Comparison of ENCODE assay signal across 8 cellular contexts in genomic region chr6:154247119-154247814, GRCh38.
DNase-seq lines count a peak whose midpoint lies in the region; ATAC-seq lines count a peak whose summit lies in the region.

No MANE protein-coding gene starts in this region.

- no peaks in the 10 kb centered on the region for H3K27me3 ChIP-seq in iPS-15b (ENCODE audit: control insufficient read depth, insufficient read depth, low read length)
- H3K27me3 ChIP-seq in thymus (ENCODE audit: control insufficient read depth, insufficient read depth), result no peaks in the 10 kb centered on the region

- peak; percentile 36 for ATAC-seq in HG03108 (IDR thresholded peaks at IDR 0.05; ENCODE audit: unreplicated experiment)
- ATAC-seq in left colon, result no peak

- DNase-seq in stimulated activated CD4-positive, alpha-beta T cell treated with anti-CD3 and anti-CD28 coated beads, Interleukin-4, amount 100 ng/mL, for 24 hours, result peak; percentile 55
- no peak for DNase-seq in stimulated activated CD4-positive, alpha-beta T cell treated with anti-CD3 and anti-CD28 coated beads, Interleukin-4, amount 100 ng/mL, for 1 hour
- peak; percentile 79 for DNase-seq in SKM-1 treated with dmso at 0.1 percent for 144 hours (lab: John Stamatoyannopoulos, UW; ENCODE audit: unreplicated experiment)
- DNase-seq in left colon, result no peak
- no peak for DNase-seq in inferior parietal cortex (ENCODE audit: extremely low spot score)

- intact Hi-C loops in left colon (cut with DNase I, micrococcal nuclease), result no loop called here

- H3K9me3 ChIP-seq in iPS-15b (ENCODE audit: control insufficient read depth, insufficient read depth, low read length), result no peaks in the 10 kb centered on the region
- H3K9me3 ChIP-seq in thymus (ENCODE audit: control insufficient read depth), result no peaks in the 10 kb centered on the region

- H3K27ac ChIP-seq in thymus (ENCODE audit: low read depth), result peak overlapping the region; percentile 91

- H3K9ac ChIP-seq in iPS-15b (ENCODE audit: low read depth, low read length), result no peak overlapping the region

- no peaks in the 10 kb centered on the region for H3K36me3 ChIP-seq in iPS-15b (ENCODE audit: control insufficient read depth, insufficient read depth, low read length)
- no peaks in the 10 kb centered on the region for H3K36me3 ChIP-seq in thymus (ENCODE audit: control insufficient read depth, insufficient read depth)

- H3K4me3 ChIP-seq in iPS-15b (ENCODE audit: low read depth, low read length) (peak overlapping the region; percentile 24), thymus (ENCODE audit: low read length) (peak overlapping the region; percentile 65)

- 27% methylated on average over 12 of the region's 12 CpGs for WGBS in thymus

- peaks cover 31% of the 10 kb centered on the region for H3K4me1 ChIP-seq in iPS-15b (ENCODE audit: control insufficient read depth, insufficient read depth, low read length)
- H3K4me1 ChIP-seq in thymus (ENCODE audit: control insufficient read depth, insufficient read depth, low read length), result peaks cover 34% of the 10 kb centered on the region

Comparison
In these comparisons a context has a peak if more than half of its experiments do, and no peak if none do; other contexts are left out.
1. DNase-seq: peak in stimulated activated CD4-positive, alpha-beta T cell treated with anti-CD3 and anti-CD28 coated beads, Interleukin-4, amount 100 ng/mL, for 24 hours (single experiment) and SKM-1 treated with dmso at 0.1 percent for 144 hours (single experiment); none in stimulated activated CD4-positive, alpha-beta T cell treated with anti-CD3 and anti-CD28 coated beads, Interleukin-4, amount 100 ng/mL, for 1 hour (single experiment), left colon (0 of 2) and inferior parietal cortex (single experiment).